In the genomic region with DNA sequence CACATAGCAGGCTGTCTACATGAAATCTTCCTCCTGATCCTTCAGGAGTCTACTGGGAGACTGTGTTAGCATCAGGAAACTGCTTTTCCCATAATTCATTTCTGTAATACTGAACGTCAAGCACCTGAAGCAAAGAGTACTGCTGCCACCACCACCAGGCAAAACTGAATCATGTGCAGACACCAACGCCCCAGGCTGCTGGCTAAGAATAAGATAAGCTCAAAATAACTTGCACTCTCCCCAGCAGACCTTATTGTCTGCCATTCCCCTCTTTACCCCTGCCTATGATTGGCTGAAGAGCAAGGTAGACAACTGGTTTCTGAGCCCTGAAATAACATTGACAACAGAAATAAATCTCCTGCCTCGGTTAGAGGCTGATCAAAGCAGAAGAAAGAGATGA, we compare ENCODE assay signal across 6 cellular contexts.
"Had no signal": no experiment of that assay in that cellular context is flagged by ENCODE, and none has a peak within 500 bp of the region (broad histone marks: within the 10 kb centered on the region; RNA-seq: fewer than 3 reads in every experiment).

No MANE protein-coding gene starts in this region.

- ATAC-seq: HepG2, K562 had no signal

- H3K27ac ChIP-seq: HL-60 had no signal

- H3K4me3 ChIP-seq: K562 had no signal

- DNase-seq: IMR-90 had no signal

- H3K27ac Mint-ChIP-seq: IgD-negative memory B cell had no signal

- H3K27me3 Mint-ChIP-seq: IgD-negative memory B cell had no signal

- H3K4me3 Mint-ChIP-seq: IgD-negative memory B cell had no signal

- FAIRE-seq: HepG2, HTR-8/SVneo, K562 had no signal

- H3K4me1 Mint-ChIP-seq: IgD-negative memory B cell had no signal
